Comparison of ENCODE assay signal across 20 cellular contexts in the genomic region with DNA sequence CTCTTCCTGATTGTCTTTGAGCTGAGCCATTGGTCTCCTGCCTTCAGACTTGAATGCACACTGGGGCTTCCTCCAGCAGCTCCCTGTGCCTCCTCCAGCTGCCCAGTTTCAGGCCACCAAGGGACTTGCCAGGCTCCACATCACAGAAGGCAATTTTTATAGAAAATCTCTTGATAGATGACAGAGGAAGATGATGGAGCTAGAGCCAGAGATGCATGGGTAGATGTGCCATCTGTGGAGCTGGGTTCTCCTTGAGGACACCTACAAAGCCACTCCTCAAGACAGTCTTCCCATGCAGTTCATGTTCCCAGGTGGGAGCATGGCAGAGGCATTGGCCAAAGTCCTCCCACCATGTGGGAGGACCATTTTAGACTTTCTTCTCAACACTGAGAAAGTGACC.
"Had no signal": no experiment of that assay in that cellular context is flagged by ENCODE, and none has a peak within 500 bp of the region (broad histone marks: within the 10 kb centered on the region; RNA-seq: fewer than 3 reads in every experiment).

No MANE protein-coding gene starts in this region.

- H3K4me1 Mint-ChIP-seq: immature natural killer cell; natural killer cell; stimulated activated memory B cell treated with anti-CD40 and anti-IgM and Interleukin-4, amounts not matched to agents 10 μg/mL and 1 μg/mL and 100 μg/mL, for 72 hours had no signal

- H3K4me1 ChIP-seq: esophagus muscularis mucosa, foreskin keratinocyte, gastroesophageal sphincter, heart left ventricle, lower lobe of right lung, pancreas, spleen, transverse colon had no signal

- ATAC-seq: foreskin keratinocyte; gastroesophageal sphincter; heart left ventricle; left ventricle myocardium superior; lower lobe of right lung; natural killer cell; pancreas; stimulated activated memory B cell treated with anti-CD40 and anti-IgM and Interleukin-4, amounts not matched to agents 10 μg/mL and 1 μg/mL and 100 μg/mL, for 72 hours; stimulated activated naive CD8-positive, alpha-beta T cell treated with anti-CD3 and anti-CD28 coated beads, Interleukin-15, Interleukin-2, amounts not matched to agents 100 U/mL and 50 U/mL, for 24 hours had no signal

- H3K36me3 ChIP-seq: esophagus muscularis mucosa, gastroesophageal sphincter, heart left ventricle, lower lobe of right lung, pancreas, spleen, transverse colon had no signal

- H3K27me3 Mint-ChIP-seq: dendritic cell treated with granulocyte-macrophage colony-stimulating factor and Interleukin-4, amounts not matched to agents 40 ng/mL and 50 ng/mL, for 4 days; stimulated activated memory B cell treated with anti-CD40 and anti-IgM and Interleukin-4, amounts not matched to agents 10 μg/mL and 1 μg/mL and 100 μg/mL, for 72 hours had no signal

- DNase-seq: central memory CD4-positive, alpha-beta T cell; effector CD8-positive, alpha-beta T cell; foreskin keratinocyte; hippocampal formation; immature natural killer cell; left ventricle myocardium superior; lower lobe of right lung; natural killer cell; occipital lobe; pancreas; spleen; stimulated activated CD4-positive, alpha-beta T cell treated with anti-CD3 and anti-CD28 coated beads, Interleukin-4, amount 100 ng/mL, for 4 hours; stimulated activated naive CD8-positive, alpha-beta T cell treated with anti-CD3 and anti-CD28 coated beads, Interleukin-15, Interleukin-2, amounts not matched to agents 100 U/mL and 50 U/mL, for 24 hours; transverse colon had no signal

- H3K4me3 ChIP-seq: esophagus muscularis mucosa, gastroesophageal sphincter, heart left ventricle, lower lobe of right lung, pancreas, skin epidermis, spleen, transverse colon had no signal

- H3K36me3 Mint-ChIP-seq: immature natural killer cell; natural killer cell; stimulated activated memory B cell treated with anti-CD40 and anti-IgM and Interleukin-4, amounts not matched to agents 10 μg/mL and 1 μg/mL and 100 μg/mL, for 72 hours had no signal

- H3K27ac Mint-ChIP-seq: dendritic cell treated with granulocyte-macrophage colony-stimulating factor and Interleukin-4, amounts not matched to agents 40 ng/mL and 50 ng/mL, for 4 days; immature natural killer cell; natural killer cell; stimulated activated memory B cell treated with anti-CD40 and anti-IgM and Interleukin-4, amounts not matched to agents 10 μg/mL and 1 μg/mL and 100 μg/mL, for 72 hours had no signal

- H3K9me3 ChIP-seq: lower lobe of right lung, pancreas, transverse colon had no signal

- H3K27ac ChIP-seq: esophagus muscularis mucosa, foreskin keratinocyte, gastroesophageal sphincter, heart left ventricle, lower lobe of right lung, pancreas, skin epidermis, spleen, transverse colon had no signal

- H3K27me3 ChIP-seq: foreskin keratinocyte, heart left ventricle, pancreas, spleen, transverse colon had no signal

- H3K4me3 Mint-ChIP-seq: dendritic cell treated with granulocyte-macrophage colony-stimulating factor and Interleukin-4, amounts not matched to agents 40 ng/mL and 50 ng/mL, for 4 days; immature natural killer cell; natural killer cell; stimulated activated memory B cell treated with anti-CD40 and anti-IgM and Interleukin-4, amounts not matched to agents 10 μg/mL and 1 μg/mL and 100 μg/mL, for 72 hours had no signal
